ENCODE assay signal across 22 cellular contexts in genomic region chr2:24285484-24286152, GRCh38.
"Had no signal": no experiment of that assay in that cellular context is flagged by ENCODE, and none has a peak within 500 bp of the region (broad histone marks: within the 10 kb centered on the region; RNA-seq: fewer than 3 reads in every experiment).

No MANE protein-coding gene starts in this region.

- DNase-seq: activated CD4-positive, alpha-beta T cell treated with anti-CD3 and anti-CD28 coated beads for 1 hour; activated CD4-positive, alpha-beta T cell treated with anti-CD3 and anti-CD28 coated beads, Interleukin-2, amount 50 U/mL, for 1 hour; activated CD8-positive, alpha-beta memory T cell treated with anti-CD3 and anti-CD28 coated beads, Interleukin-2, amount 10 ng/mL, durations not matched to agents 7 days and 5 days; activated CD8-positive, alpha-beta T cell treated with anti-CD3 and anti-CD28 coated beads, Interleukin-2, amount 10 ng/mL, durations not matched to agents 7 days and 5 days; activated naive CD8-positive, alpha-beta T cell treated with anti-CD3 and anti-CD28 coated beads, Interleukin-2, amount 50 U/mL, for 24 hours; activated T-cell treated with anti-CD3 and anti-CD28 coated beads, Interleukin-2, amount 50 U/mL, for 48 hours; amygdala; caudate nucleus; cortex of kidney; endodermal cell; foreskin keratinocyte; heart right ventricle; left ventricle myocardium inferior; retina; sigmoid colon; stimulated activated CD4-positive, alpha-beta T cell treated with anti-CD3 and anti-CD28 coated beads, Interleukin-1b, Interleukin-23, amount 100 ng/mL, for 48 hours; stimulated activated CD4-positive, alpha-beta T cell treated with anti-CD3 and anti-CD28 coated beads, Interleukin-4, amount 100 ng/mL, for 4 hours; stimulated activated CD8-positive, alpha-beta memory T cell treated with anti-CD3 and anti-CD28 coated beads, Interleukin-4, amount 100 ng/mL, for 48 hours; stomach; T-helper 2 cell; tibial artery; upper lobe of right lung had no signal
